Comparison of ENCODE assay signal across 8 cellular contexts in genomic region chr4:54384563-54384962, GRCh38.
DNase-seq lines count a peak whose midpoint lies in the region; ATAC-seq and TF ChIP-seq lines count a peak whose summit lies in the region.

No MANE protein-coding gene starts in this region.

- H3K4me2 ChIP-seq in mesendoderm (ENCODE audit: low read length): no peak overlapping the region

- no peak overlapping the region for H3K27ac Mint-ChIP-seq in brain
- H3K27ac Mint-ChIP-seq in stimulated activated memory B cell treated with anti-CD40 and anti-IgM and Interleukin-4, amounts not matched to agents 10 μg/mL and 1 μg/mL and 100 μg/mL, for 72 hours: no peak overlapping the region

- H3K79me2 ChIP-seq in mesendoderm (ENCODE audit: control insufficient read depth, insufficient read depth, low read length): no peaks in the 10 kb centered on the region

- no peak for TF ChIP-seq EP300 in sigmoid colon (IDR thresholded peaks at IDR 0.05)

- H3K56ac ChIP-seq in mesendoderm (ENCODE audit: low read length): no peak overlapping the region

- H2BK15ac ChIP-seq in mesendoderm (replicated peaks; ENCODE audit: low read depth): no peak overlapping the region

- H3K36me3 ChIP-seq in mesendoderm (ENCODE audit: control insufficient read depth, insufficient read depth, low read length) (no peaks in the 10 kb centered on the region), sigmoid colon (no peaks in the 10 kb centered on the region)

- H3K9ac ChIP-seq in mesendoderm (ENCODE audit: low read length): no peak overlapping the region

- no peak overlapping the region for H4K5ac ChIP-seq in mesendoderm (ENCODE audit: low read length)

- H3K27ac ChIP-seq in mesendoderm (ENCODE audit: low read depth, low read length) (no peak overlapping the region), sigmoid colon (no peak overlapping the region)

- TF ChIP-seq POLR2A in sigmoid colon (IDR thresholded peaks at IDR 0.05): no peak

- H3K4me1 ChIP-seq in mesendoderm (ENCODE audit: control insufficient read depth, low read depth, low read length) (no peaks in the 10 kb centered on the region), sigmoid colon (no peaks in the 10 kb centered on the region)

- peak; percentile 0 for DNase-seq in activated CD4-positive, alpha-beta T cell treated with anti-CD3 and anti-CD28 coated beads, Interleukin-2, amount 50 U/mL, for 1 hour
- DNase-seq in activated CD4-positive, alpha-beta T cell treated with anti-CD3 and anti-CD28 coated beads for 4 hours: no peak
- DNase-seq in NCI-H187 treated with DMSO at 0.1 percent for 48 hours (lab: John Stamatoyannopoulos, UW) (peak; percentile 3), mesendoderm (peak; percentile 33), sigmoid colon (no peak)

- no peak overlapping the region for H2BK5ac ChIP-seq in mesendoderm (ENCODE audit: low read length)

- no CpG with 5 or more reads among the region's 6 CpGs for WGBS in mesendoderm (ENCODE audit: extremely low coverage, insufficient coverage, low lambda C conversion rate)
- 15 to 34% methylated on average over 6 of the region's 6 CpGs for WGBS in sigmoid colon, 2 donors

- intact Hi-C loops in sigmoid colon (cut with DNase I): no loop called here

- H3K4me3 ChIP-seq in mesendoderm (ENCODE audit: low read length) (no peak overlapping the region), sigmoid colon (no peak overlapping the region)

- H3K27me3 ChIP-seq in mesendoderm (ENCODE audit: insufficient read depth, low read length, poor library complexity): no peaks in the 10 kb centered on the region
- H3K27me3 ChIP-seq in sigmoid colon: no peaks in the 10 kb centered on the region

- no peaks in the 10 kb centered on the region for H3K9me3 ChIP-seq in sigmoid colon

- H3K4ac ChIP-seq in mesendoderm (ENCODE audit: low read depth, low read length): no peak overlapping the region

- no peaks in the 10 kb centered on the region for H3K27me3 Mint-ChIP-seq in brain
- no peaks in the 10 kb centered on the region for H3K27me3 Mint-ChIP-seq in stimulated activated memory B cell treated with anti-CD40 and anti-IgM and Interleukin-4, amounts not matched to agents 10 μg/mL and 1 μg/mL and 100 μg/mL, for 72 hours

- no peak overlapping the region for H4K8ac ChIP-seq in mesendoderm (ENCODE audit: low read depth, low read length)

- H3K23ac ChIP-seq in mesendoderm (ENCODE audit: low read length): no peak overlapping the region

- H3K4me3 Mint-ChIP-seq in brain: no peak overlapping the region
- no peak overlapping the region for H3K4me3 Mint-ChIP-seq in stimulated activated memory B cell treated with anti-CD40 and anti-IgM and Interleukin-4, amounts not matched to agents 10 μg/mL and 1 μg/mL and 100 μg/mL, for 72 hours

- ATAC-seq in GM18870 (IDR thresholded peaks at IDR 0.05; ENCODE audit: unreplicated experiment): no peak
- ATAC-seq in stimulated activated memory B cell treated with anti-CD40 and anti-IgM and Interleukin-4, amounts not matched to agents 10 μg/mL and 1 μg/mL and 100 μg/mL, for 72 hours: no peak

- no peak overlapping the region for H2AK5ac ChIP-seq in mesendoderm (ENCODE audit: low read length)

- H2BK120ac ChIP-seq in mesendoderm (ENCODE audit: low read depth, low read length): no peak overlapping the region

- no peaks in the 10 kb centered on the region for H3K4me1 Mint-ChIP-seq in brain
- no peaks in the 10 kb centered on the region for H3K4me1 Mint-ChIP-seq in stimulated activated memory B cell treated with anti-CD40 and anti-IgM and Interleukin-4, amounts not matched to agents 10 μg/mL and 1 μg/mL and 100 μg/mL, for 72 hours

- H3K18ac ChIP-seq in mesendoderm (ENCODE audit: low read length): no peak overlapping the region

- no peaks in the 10 kb centered on the region for H3K36me3 Mint-ChIP-seq in brain
- H3K36me3 Mint-ChIP-seq in stimulated activated memory B cell treated with anti-CD40 and anti-IgM and Interleukin-4, amounts not matched to agents 10 μg/mL and 1 μg/mL and 100 μg/mL, for 72 hours: no peaks in the 10 kb centered on the region

- H3K9me3 Mint-ChIP-seq in brain: peaks cover 0 to 6% (median 2%) of the 10 kb centered on the region in 5 experiments
- H3K9me3 Mint-ChIP-seq in stimulated activated memory B cell treated with anti-CD40 and anti-IgM and Interleukin-4, amounts not matched to agents 10 μg/mL and 1 μg/mL and 100 μg/mL, for 72 hours: peaks cover 4% of the 10 kb centered on the region

- no peaks in the 10 kb centered on the region for H3K79me1 ChIP-seq in mesendoderm (ENCODE audit: low read length)

- TF ChIP-seq CTCF in brain (conservative IDR thresholded peaks at IDR 0.05) (peak; percentile 33 to 40), sigmoid colon (IDR thresholded peaks at IDR 0.05) (no peak)

Comparison
In these comparisons a context has a peak if more than half of its experiments do, and no peak if none do; other contexts are left out.
1. DNase-seq: peak in activated CD4-positive, alpha-beta T cell treated with anti-CD3 and anti-CD28 coated beads, Interleukin-2, amount 50 U/mL, for 1 hour (single experiment), NCI-H187 treated with DMSO at 0.1 percent for 48 hours (single experiment) and mesendoderm (single experiment); none in activated CD4-positive, alpha-beta T cell treated with anti-CD3 and anti-CD28 coated beads for 4 hours (0 of 2) and sigmoid colon (single experiment).
2. CTCF ChIP-seq: peak in brain (2 of 2); none in sigmoid colon (0 of 4).